ENCODE assay signal across 8 cellular contexts in the genomic region with DNA sequence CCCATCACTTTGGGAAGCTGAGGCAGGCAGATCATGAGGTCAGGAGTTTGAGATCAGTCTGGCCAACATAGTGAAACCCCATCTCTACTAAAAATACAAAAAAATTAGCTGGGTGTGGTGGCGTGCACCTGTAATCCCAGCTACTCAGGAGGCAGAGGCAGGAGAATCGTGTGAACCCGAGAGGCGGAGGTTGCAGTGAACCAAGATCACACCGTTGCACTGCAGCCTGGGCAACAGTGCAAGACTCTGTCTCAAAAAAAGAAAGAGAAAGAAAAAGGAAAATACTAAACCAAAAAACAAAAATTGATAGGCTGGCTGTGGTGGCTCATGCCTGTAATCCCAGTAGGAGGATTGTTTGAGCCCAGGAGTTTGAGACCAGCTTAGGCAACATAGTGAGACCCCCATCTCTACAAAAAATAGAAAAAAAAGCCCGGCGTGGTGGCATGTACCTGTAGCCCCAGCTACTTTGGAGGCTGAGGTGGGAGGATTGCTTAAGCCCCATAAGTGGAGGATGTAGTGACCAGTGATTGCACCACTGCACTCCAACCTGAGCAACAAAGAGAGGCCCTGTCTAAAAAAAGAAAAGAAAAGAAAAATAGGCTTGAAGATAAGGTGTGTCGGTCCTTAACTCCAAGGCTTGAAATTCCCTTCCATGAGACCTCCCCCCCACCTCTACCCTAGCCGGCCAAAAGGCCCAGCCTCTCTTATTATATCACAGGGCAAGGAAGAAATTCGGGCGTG. TPM values are rescaled to one million over a fixed set of nuclear protein-coding genes. Genes with fewer than 3 reads are reported as not detected.
A peak's percentile ranks its signal among the peaks of the same experiment; 100 is the strongest.
DNase-seq lines count a peak whose midpoint lies in the region; ATAC-seq and TF ChIP-seq lines count a peak whose summit lies in the region.
"Not testable (repeated sequence)": the region's sequence is repeated elsewhere in the genome, so short reads cannot be mapped to it uniquely, and the experiment has no call there.

No MANE protein-coding gene starts in this region.

- H2AFZ ChIP-seq in PC-3 (ENCODE audit: low read length), result peak overlapping the region; percentile 83

- H3K4me3 Mint-ChIP-seq in activated CD8-positive, alpha-beta memory T cell treated with anti-CD3 and anti-CD28 coated beads, Interleukin-2, amount 10 ng/mL, durations not matched to agents 7 days and 5 days, result peak overlapping the region; percentile 90
- peak overlapping the region; percentile 72 for H3K4me3 Mint-ChIP-seq in chondrocyte (ENCODE audit: unreplicated experiment)
- peak overlapping the region; percentile 79 to 97 (median 94) for H3K4me3 Mint-ChIP-seq in naive thymus-derived CD4-positive, alpha-beta T cell
- H3K4me3 Mint-ChIP-seq in stimulated activated memory B cell treated with anti-CD40 and anti-IgM and Interleukin-4, amounts not matched to agents 10 μg/mL and 1 μg/mL and 100 μg/mL, for 72 hours, result peak overlapping the region; percentile 87

- peaks cover 31% of the 10 kb centered on the region for H3K79me2 ChIP-seq in PC-3 (ENCODE audit: low read length)

- ATAC-seq in HG02973 (IDR thresholded peaks at IDR 0.05; ENCODE audit: unreplicated experiment), result peak; percentile 7
- ATAC-seq in PC-3; activated CD8-positive, alpha-beta memory T cell treated with anti-CD3 and anti-CD28 coated beads, Interleukin-2, amount 10 ng/mL, durations not matched to agents 7 days and 5 days; naive thymus-derived CD4-positive, alpha-beta T cell; stimulated activated memory B cell treated with anti-CD40 and anti-IgM and Interleukin-4, amounts not matched to agents 10 μg/mL and 1 μg/mL and 100 μg/mL, for 72 hours: not testable (repeated sequence)

- peaks cover 28% of the 10 kb centered on the region for H3K36me3 Mint-ChIP-seq in activated CD8-positive, alpha-beta memory T cell treated with anti-CD3 and anti-CD28 coated beads, Interleukin-2, amount 10 ng/mL, durations not matched to agents 7 days and 5 days
- not testable (repeated sequence) for H3K36me3 Mint-ChIP-seq in chondrocyte (ENCODE audit: low read depth); naive thymus-derived CD4-positive, alpha-beta T cell; stimulated activated memory B cell treated with anti-CD40 and anti-IgM and Interleukin-4, amounts not matched to agents 10 μg/mL and 1 μg/mL and 100 μg/mL, for 72 hours

- peak overlapping the region; percentile 67 to 85 (median 76) for H3K4me3 ChIP-seq in BLaER1 treated with 17β-estradiol and CSF1 and Interleukin-3, amounts not matched to agents 10 nM and 100 nM
- H3K4me3 ChIP-seq in PC-3 (ENCODE audit: low read length), result peak overlapping the region; percentile 88
- peak overlapping the region; percentile 60 for H3K4me3 ChIP-seq in cardiac muscle cell
- peak overlapping the region; percentile 66 for H3K4me3 ChIP-seq in naive thymus-derived CD4-positive, alpha-beta T cell (ENCODE audit: low read length)

- not testable (repeated sequence) for BruUV-seq in PC-3 (replicated peaks; lab: Mats Ljungman, UMichigan)

- H3K27me3 Mint-ChIP-seq in activated CD8-positive, alpha-beta memory T cell treated with anti-CD3 and anti-CD28 coated beads, Interleukin-2, amount 10 ng/mL, durations not matched to agents 7 days and 5 days; chondrocyte (ENCODE audit: low read depth); naive thymus-derived CD4-positive, alpha-beta T cell; stimulated activated memory B cell treated with anti-CD40 and anti-IgM and Interleukin-4, amounts not matched to agents 10 μg/mL and 1 μg/mL and 100 μg/mL, for 72 hours: not testable (repeated sequence)

- CTCF ChIA-PET in PC-3 (lab: Charles Lee), result not testable (repeated sequence)
- CTCF ChIA-PET in activated CD8-positive, alpha-beta memory T cell treated with anti-CD3 and anti-CD28 coated beads, Interleukin-2, amount 10 ng/mL, durations not matched to agents 7 days and 5 days (lab: Charles Lee), result interaction anchor here (0.9 to 1.6 kb wide), 3 partner anchors 11 to 123 kb away, joined by 3 to 4 read pairs (median 3); no protein-coding TSS in a partner anchor
- CTCF ChIA-PET in naive thymus-derived CD4-positive, alpha-beta T cell (lab: Charles Lee), result interaction anchor here (0.6 kb wide), 1 partner anchor 131 kb away, joined by 3 read pairs; no protein-coding TSS in a partner anchor

- not testable (repeated sequence) for H3F3A ChIP-seq in PC-3 (ENCODE audit: low read length, unreplicated experiment)

- POLR2A ChIA-PET in PC-3 (lab: Charles Lee; ENCODE audit: unreplicated experiment); naive thymus-derived CD4-positive, alpha-beta T cell (lab: Charles Lee): not testable (repeated sequence)

- not testable (repeated sequence) for H3K9me3 Mint-ChIP-seq in activated CD8-positive, alpha-beta memory T cell treated with anti-CD3 and anti-CD28 coated beads, Interleukin-2, amount 10 ng/mL, durations not matched to agents 7 days and 5 days (ENCODE audit: low read depth); chondrocyte (ENCODE audit: low read depth); naive thymus-derived CD4-positive, alpha-beta T cell; stimulated activated memory B cell treated with anti-CD40 and anti-IgM and Interleukin-4, amounts not matched to agents 10 μg/mL and 1 μg/mL and 100 μg/mL, for 72 hours

- not testable (repeated sequence) for TF ChIP-seq CTCF in PC-3 (conservative IDR thresholded peaks at IDR 0.05; ENCODE audit: low read depth, low read length); chondrocyte (IDR thresholded peaks at IDR 0.05); cardiac muscle cell (IDR thresholded peaks at IDR 0.05; ENCODE audit: low read depth, low read length)

- H3K4me1 Mint-ChIP-seq in activated CD8-positive, alpha-beta memory T cell treated with anti-CD3 and anti-CD28 coated beads, Interleukin-2, amount 10 ng/mL, durations not matched to agents 7 days and 5 days, result peaks cover 29% of the 10 kb centered on the region
- H3K4me1 Mint-ChIP-seq in chondrocyte (ENCODE audit: low read depth), result peaks cover 26% of the 10 kb centered on the region
- peaks cover 0 to 40% (median 9%) of the 10 kb centered on the region in 7 donors for H3K4me1 Mint-ChIP-seq in naive thymus-derived CD4-positive, alpha-beta T cell
- H3K4me1 Mint-ChIP-seq in stimulated activated memory B cell treated with anti-CD40 and anti-IgM and Interleukin-4, amounts not matched to agents 10 μg/mL and 1 μg/mL and 100 μg/mL, for 72 hours, result peaks cover 23% of the 10 kb centered on the region

- peak overlapping the region; percentile 84 for H3K27ac Mint-ChIP-seq in activated CD8-positive, alpha-beta memory T cell treated with anti-CD3 and anti-CD28 coated beads, Interleukin-2, amount 10 ng/mL, durations not matched to agents 7 days and 5 days
- H3K27ac Mint-ChIP-seq in chondrocyte (ENCODE audit: unreplicated experiment), result peak overlapping the region; percentile 22
- peak overlapping the region in 2 of 9 donors; percentile 8 to 88 for H3K27ac Mint-ChIP-seq in naive thymus-derived CD4-positive, alpha-beta T cell
- H3K27ac Mint-ChIP-seq in stimulated activated memory B cell treated with anti-CD40 and anti-IgM and Interleukin-4, amounts not matched to agents 10 μg/mL and 1 μg/mL and 100 μg/mL, for 72 hours, result peak overlapping the region; percentile 58

- H3K36me3 ChIP-seq in BLaER1 treated with 17β-estradiol and CSF1 and Interleukin-3, amounts not matched to agents 10 nM and 100 nM, result peaks cover 0 to 47% (median 31%) of the 10 kb centered on the region in 11 experiments; a peak in 18 of 22 replicates
- H3K36me3 ChIP-seq in PC-3 (ENCODE audit: low read depth, low read length); cardiac muscle cell; naive thymus-derived CD4-positive, alpha-beta T cell (ENCODE audit: control insufficient read depth in 2 of 3, insufficient read depth in 3 of 3, low read length in 3 of 3): not testable (repeated sequence)

- H4K20me1 ChIP-seq in BLaER1 treated with 17β-estradiol and CSF1 and Interleukin-3, amounts not matched to agents 10 nM and 100 nM, result peaks cover 0 to 15% (median 0%) of the 10 kb centered on the region in 11 experiments; a peak in 5 of 22 replicates
- not testable (repeated sequence) for H4K20me1 ChIP-seq in PC-3 (ENCODE audit: low read length)

- peak overlapping the region; percentile 70 to 91 (median 87); a peak in 21 of 22 replicates for H3K9ac ChIP-seq in BLaER1 treated with 17β-estradiol and CSF1 and Interleukin-3, amounts not matched to agents 10 nM and 100 nM
- H3K9ac ChIP-seq in PC-3 (ENCODE audit: low read length), result peak overlapping the region; percentile 88

- H3K27ac ChIP-seq in BLaER1 treated with 17β-estradiol and CSF1 and Interleukin-3, amounts not matched to agents 10 nM and 100 nM, result peak overlapping the region in 9 of 11 experiments; percentile 56 to 86 (median 82); a peak in 17 of 22 replicates
- H3K27ac ChIP-seq in PC-3 (ENCODE audit: low read length); cardiac muscle cell; naive thymus-derived CD4-positive, alpha-beta T cell (ENCODE audit: low read depth, low read length): not testable (repeated sequence)

- intact Hi-C loops in PC-3 (cut with micrococcal nuclease), result not testable (repeated sequence)
- intact Hi-C loops in naive thymus-derived CD4-positive, alpha-beta T cell (cut with micrococcal nuclease), result loop anchor here (2.0 to 10.0 kb wide), 6 partner anchors 81 to 925 kb away; a partner anchor contains a TSS

- peak overlapping the region; percentile 84 to 99 (median 96) for H3K4me2 ChIP-seq in BLaER1 treated with 17β-estradiol and CSF1 and Interleukin-3, amounts not matched to agents 10 nM and 100 nM
- H3K4me2 ChIP-seq in PC-3 (ENCODE audit: low read length), result peak overlapping the region; percentile 96

- not testable (repeated sequence) for H3K9me2 ChIP-seq in PC-3 (replicated peaks; ENCODE audit: low read length)

- not testable (repeated sequence) for H3K27me3 ChIP-seq in BLaER1 treated with 17β-estradiol and CSF1 and Interleukin-3, amounts not matched to agents 10 nM and 100 nM; PC-3 (ENCODE audit: low read length); cardiac muscle cell; naive thymus-derived CD4-positive, alpha-beta T cell (ENCODE audit: control insufficient read depth in 2 of 2, insufficient read depth in 2 of 2, low read length in 2 of 2)

- peaks cover 13 to 42% (median 36%) of the 10 kb centered on the region in 10 experiments; a peak in 19 of 20 replicates for H3K4me1 ChIP-seq in BLaER1 treated with 17β-estradiol and CSF1 and Interleukin-3, amounts not matched to agents 10 nM and 100 nM
- H3K4me1 ChIP-seq in PC-3 (ENCODE audit: insufficient read depth, low read length); cardiac muscle cell (ENCODE audit: low read depth); naive thymus-derived CD4-positive, alpha-beta T cell (ENCODE audit: control insufficient read depth in 2 of 2, insufficient read depth in 2 of 2, low read length in 2 of 2): not testable (repeated sequence)

- H3K9me3 ChIP-seq in BLaER1 treated with 17β-estradiol and CSF1 and Interleukin-3, amounts not matched to agents 10 nM and 100 nM (replicated peaks in 1 of 11); PC-3 (ENCODE audit: low read length); cardiac muscle cell (ENCODE audit: low read depth); naive thymus-derived CD4-positive, alpha-beta T cell (ENCODE audit: control insufficient read depth in 2 of 3, low read length in 3 of 3): not testable (repeated sequence)

- DNase-seq in PC-3; activated CD8-positive, alpha-beta memory T cell treated with anti-CD3 and anti-CD28 coated beads, Interleukin-2, amount 10 ng/mL, durations not matched to agents 7 days and 5 days; chondrocyte (ENCODE audit: low spot score); cardiac muscle cell (ENCODE audit: low read depth in 1 of 2, low spot score in 1 of 2); naive thymus-derived CD4-positive, alpha-beta T cell: not testable (repeated sequence)

RNA-seq across cellular contexts. Expression of a gene that starts 0.9 kb away (rescaled TPM):
- 34.7 and 52.4 TPM in 2 replicates for total RNA-seq in PC-3 (2014; rRNA removed)
- 100 to 1,000 TPM; 138 to 139 TPM for total RNA-seq in activated CD8-positive, alpha-beta memory T cell treated with anti-CD3 and anti-CD28 coated beads, Interleukin-2, amount 10 ng/mL, durations not matched to agents 7 days and 5 days
- total RNA-seq in chondrocyte, result 6.6 to 12.0 TPM (median 8.3 TPM) in 3 replicates
- 4.7 and 7.5 TPM in 2 replicates for total RNA-seq in cardiac muscle cell
- polyA plus RNA-seq in cardiac muscle cell, result 59.9 and 73.5 TPM in 2 replicates
- total RNA-seq in naive thymus-derived CD4-positive, alpha-beta T cell, result 10 to 100 TPM in 1 of 5 experiments, 1 to 10 TPM in 3, under 1 TPM in 1; 0.85 to 58.7 (median 1.2) TPM
- not detected for polyA plus RNA-seq in naive thymus-derived CD4-positive, alpha-beta T cell

RNA-seq across cellular contexts. Expression of a gene that starts 7.3 kb away (rescaled TPM):
- total RNA-seq in PC-3 (2014; rRNA removed) (6.0 and 11.9 TPM in 2 replicates), chondrocyte (24.7 to 28.8 TPM (median 24.7 TPM) in 3 replicates), cardiac muscle cell (7.8 and 14.3 TPM in 2 replicates)
- total RNA-seq in activated CD8-positive, alpha-beta memory T cell treated with anti-CD3 and anti-CD28 coated beads, Interleukin-2, amount 10 ng/mL, durations not matched to agents 7 days and 5 days, result 10 to 100 TPM; 19.5 to 19.8 TPM
- polyA plus RNA-seq in cardiac muscle cell, result 35.3 TPM in 2 replicates
- total RNA-seq in naive thymus-derived CD4-positive, alpha-beta T cell, result 10 to 100 TPM; 16.5 to 29.3 (median 25.4) TPM
- polyA plus RNA-seq in naive thymus-derived CD4-positive, alpha-beta T cell, result 10 to 100 TPM; 31.4 to 31.5 TPM

RNA-seq across cellular contexts. Expression of a gene that starts 24.3 kb away (rescaled TPM):
- total RNA-seq in PC-3 (2014; rRNA removed), result 7.8 and 9.8 TPM in 2 replicates
- 10 to 100 TPM; 26.9 to 30.5 TPM for total RNA-seq in activated CD8-positive, alpha-beta memory T cell treated with anti-CD3 and anti-CD28 coated beads, Interleukin-2, amount 10 ng/mL, durations not matched to agents 7 days and 5 days
- 19.5 to 24.6 TPM (median 20.1 TPM) in 3 replicates for total RNA-seq in chondrocyte
- total RNA-seq in cardiac muscle cell, result 13.7 and 18.0 TPM in 2 replicates
- 8.7 and 9.8 TPM in 2 replicates for polyA plus RNA-seq in cardiac muscle cell
- 10 to 100 TPM; 19.7 to 31.4 (median 26.5) TPM for total RNA-seq in naive thymus-derived CD4-positive, alpha-beta T cell
- 10 to 100 TPM; 18.2 to 19.4 TPM for polyA plus RNA-seq in naive thymus-derived CD4-positive, alpha-beta T cell
